1 cellular context compared by ENCODE assay signal in genomic region chr13:33642374-33643065, GRCh38.
TF ChIP-seq lines count a peak whose summit lies in the region.

No MANE protein-coding gene starts in this region.

TF ChIP-seq in HepG2, 621 proteins besides CTCF, POLR2A, EP300 and RAD21 (continued from another document and continues in another):
- TF ChIP-seq ZBED4 (CRISPR knock-in tag; IDR thresholded peaks at IDR 0.05; ENCODE audit: borderline replicate concordance) (no peak), ZNF652 (CRISPR knock-in tag; IDR thresholded peaks at IDR 0.05; ENCODE audit: borderline replicate concordance, low read depth) (no peak), KLF15 (CRISPR knock-in tag; IDR thresholded peaks at IDR 0.05; ENCODE audit: borderline replicate concordance) (no peak; the same call in 1 of the 2 replicates), LRRFIP1 (CRISPR knock-in tag; conservative IDR thresholded peaks at IDR 0.05) (no peak), STAT6 (CRISPR knock-in tag; IDR thresholded peaks at IDR 0.05; ENCODE audit: borderline replicate concordance) (peak; percentile 91; the same call in 1 of the 2 replicates), ATF7-NPFF (CRISPR knock-in tag; IDR thresholded peaks at IDR 0.05; ENCODE audit: low read depth) (no peak), ZNF605 (CRISPR knock-in tag; IDR thresholded peaks at IDR 0.05) (no peak), ZSCAN25 (CRISPR knock-in tag; IDR thresholded peaks at IDR 0.05) (no peak), NCOA2 (CRISPR knock-in tag; IDR thresholded peaks at IDR 0.05) (peak; percentile 98), ZNF816 (CRISPR knock-in tag; IDR thresholded peaks at IDR 0.05; ENCODE audit: borderline replicate concordance) (no peak; the same call in 1 of the 2 replicates), ZC3H13 (CRISPR knock-in tag; IDR thresholded peaks at IDR 0.05) (no peak), ZNF644 (CRISPR knock-in tag; IDR thresholded peaks at IDR 0.05; ENCODE audit: low read depth) (no peak), ZNF281 (CRISPR knock-in tag; IDR thresholded peaks at IDR 0.05; ENCODE audit: borderline replicate concordance) (peak; percentile 90), ZBTB26 (CRISPR knock-in tag; IDR thresholded peaks at IDR 0.05; ENCODE audit: borderline replicate concordance) (peak; percentile 68; the same call in 1 of the 2 replicates), MATR3 (CRISPR knock-in tag; IDR thresholded peaks at IDR 0.05) (no peak), PRPF4 (IDR thresholded peaks at IDR 0.05; ENCODE audit: low read depth, low read length, poor library complexity, severe bottlenecking) (no peak), XBP1 (CRISPR knock-in tag; IDR thresholded peaks at IDR 0.05) (no peak), RBFOX2 (IDR thresholded peaks at IDR 0.05; ENCODE audit: low read depth, low read length) (peak; percentile 35; the same call in 1 of the 2 replicates), TGIF2 (CRISPR knock-in tag; IDR thresholded peaks at IDR 0.05) (no peak), MIER3 (CRISPR knock-in tag; IDR thresholded peaks at IDR 0.05; ENCODE audit: borderline replicate concordance) (peak; percentile 87), FOXP4 (CRISPR knock-in tag; IDR thresholded peaks at IDR 0.05) (peak; percentile 99), THRA (CRISPR knock-in tag; IDR thresholded peaks at IDR 0.05; ENCODE audit: borderline replicate concordance) (peak; percentile 97)
- TF ChIP-seq, protein P1, sequence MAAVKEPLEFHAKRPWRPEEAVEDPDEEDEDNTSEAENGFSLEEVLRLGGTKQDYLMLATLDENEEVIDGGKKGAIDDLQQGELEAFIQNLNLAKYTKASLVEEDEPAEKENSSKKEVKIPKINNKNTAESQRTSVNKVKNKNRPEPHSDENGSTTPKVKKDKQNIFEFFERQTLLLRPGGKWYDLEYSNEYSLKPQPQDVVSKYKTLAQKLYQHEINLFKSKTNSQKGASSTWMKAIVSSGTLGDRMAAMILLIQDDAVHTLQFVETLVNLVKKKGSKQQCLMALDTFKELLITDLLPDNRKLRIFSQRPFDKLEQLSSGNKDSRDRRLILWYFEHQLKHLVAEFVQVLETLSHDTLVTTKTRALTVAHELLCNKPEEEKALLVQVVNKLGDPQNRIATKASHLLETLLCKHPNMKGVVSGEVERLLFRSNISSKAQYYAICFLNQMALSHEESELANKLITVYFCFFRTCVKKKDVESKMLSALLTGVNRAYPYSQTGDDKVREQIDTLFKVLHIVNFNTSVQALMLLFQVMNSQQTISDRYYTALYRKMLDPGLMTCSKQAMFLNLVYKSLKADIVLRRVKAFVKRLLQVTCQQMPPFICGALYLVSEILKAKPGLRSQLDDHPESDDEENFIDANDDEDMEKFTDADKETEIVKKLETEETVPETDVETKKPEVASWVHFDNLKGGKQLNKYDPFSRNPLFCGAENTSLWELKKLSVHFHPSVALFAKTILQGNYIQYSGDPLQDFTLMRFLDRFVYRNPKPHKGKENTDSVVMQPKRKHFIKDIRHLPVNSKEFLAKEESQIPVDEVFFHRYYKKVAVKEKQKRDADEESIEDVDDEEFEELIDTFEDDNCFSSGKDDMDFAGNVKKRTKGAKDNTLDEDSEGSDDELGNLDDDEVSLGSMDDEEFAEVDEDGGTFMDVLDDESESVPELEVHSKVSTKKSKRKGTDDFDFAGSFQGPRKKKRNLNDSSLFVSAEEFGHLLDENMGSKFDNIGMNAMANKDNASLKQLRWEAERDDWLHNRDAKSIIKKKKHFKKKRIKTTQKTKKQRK (IDR thresholded peaks at IDR 0.05; ENCODE audit: low read length), result no peak
- TF ChIP-seq, protein P2, sequence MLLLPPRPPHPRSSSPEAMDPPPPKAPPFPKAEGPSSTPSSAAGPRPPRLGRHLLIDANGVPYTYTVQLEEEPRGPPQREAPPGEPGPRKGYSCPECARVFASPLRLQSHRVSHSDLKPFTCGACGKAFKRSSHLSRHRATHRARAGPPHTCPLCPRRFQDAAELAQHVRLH (CRISPR knock-in tag; IDR thresholded peaks at IDR 0.05; ENCODE audit: borderline replicate concordance, low read depth), result no peak; the same call in 1 of the 2 replicates
- TF ChIP-seq, protein P3, sequence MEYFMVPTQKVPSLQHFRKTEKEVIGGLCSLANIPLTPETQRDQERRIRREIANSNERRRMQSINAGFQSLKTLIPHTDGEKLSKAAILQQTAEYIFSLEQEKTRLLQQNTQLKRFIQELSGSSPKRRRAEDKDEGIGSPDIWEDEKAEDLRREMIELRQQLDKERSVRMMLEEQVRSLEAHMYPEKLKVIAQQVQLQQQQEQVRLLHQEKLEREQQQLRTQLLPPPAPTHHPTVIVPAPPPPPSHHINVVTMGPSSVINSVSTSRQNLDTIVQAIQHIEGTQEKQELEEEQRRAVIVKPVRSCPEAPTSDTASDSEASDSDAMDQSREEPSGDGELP (IDR thresholded peaks at IDR 0.05; ENCODE audit: borderline replicate concordance, low read depth), result peak; percentile 75
- TF ChIP-seq, protein P4, sequence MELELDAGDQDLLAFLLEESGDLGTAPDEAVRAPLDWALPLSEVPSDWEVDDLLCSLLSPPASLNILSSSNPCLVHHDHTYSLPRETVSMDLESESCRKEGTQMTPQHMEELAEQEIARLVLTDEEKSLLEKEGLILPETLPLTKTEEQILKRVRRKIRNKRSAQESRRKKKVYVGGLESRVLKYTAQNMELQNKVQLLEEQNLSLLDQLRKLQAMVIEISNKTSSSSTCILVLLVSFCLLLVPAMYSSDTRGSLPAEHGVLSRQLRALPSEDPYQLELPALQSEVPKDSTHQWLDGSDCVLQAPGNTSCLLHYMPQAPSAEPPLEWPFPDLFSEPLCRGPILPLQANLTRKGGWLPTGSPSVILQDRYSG (CRISPR knock-in tag; IDR thresholded peaks at IDR 0.05), result no peak
